Comparison of ENCODE assay signal across 8 cellular contexts in the genomic region with DNA sequence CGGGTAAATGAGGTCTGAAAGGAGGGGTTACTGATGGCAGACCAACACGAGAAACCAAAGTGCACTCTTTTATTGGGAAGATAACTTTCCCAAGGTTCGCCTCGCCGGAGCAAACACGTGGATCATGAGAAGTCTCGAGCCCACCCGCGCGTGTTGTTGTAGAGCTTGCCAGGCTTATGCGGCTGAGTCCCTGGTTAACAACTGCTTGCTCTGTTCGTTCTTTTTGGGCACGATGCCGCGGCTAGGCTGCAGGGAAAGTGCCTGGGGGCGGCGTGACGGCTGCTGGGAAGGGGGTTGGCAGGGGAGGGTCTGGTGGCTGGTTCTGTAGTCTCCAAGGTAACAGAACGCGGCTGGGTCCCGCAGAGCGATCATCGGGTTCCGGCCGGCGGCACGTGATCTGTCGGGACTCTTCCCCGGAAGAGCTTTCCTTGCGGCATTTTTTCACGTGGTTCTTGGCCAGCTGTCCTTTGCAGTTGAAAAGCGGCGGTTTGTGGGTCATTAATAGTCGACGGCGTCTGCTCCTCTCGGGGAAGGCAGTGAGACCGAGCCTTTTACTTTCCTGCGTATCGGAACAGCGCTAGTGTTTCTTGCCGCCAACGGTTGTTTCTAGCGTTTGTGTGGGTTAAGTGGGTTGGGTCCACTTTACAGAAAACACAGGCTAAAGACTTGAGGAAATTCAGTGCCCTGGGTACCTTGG. TPM values are rescaled to one million over a fixed set of nuclear protein-coding genes. Genes with fewer than 3 reads are reported as not detected.
DNase-seq lines count a peak whose midpoint lies in the region; ATAC-seq and TF ChIP-seq lines count a peak whose summit lies in the region.

No MANE protein-coding gene starts in this region.

- peaks cover 6% of the 10 kb centered on the region; the same call in 1 of the 2 replicates for H3K9me3 ChIP-seq in DOHH2 (ENCODE audit: control insufficient read depth, insufficient read depth, low read length)

- 0 out of 2 replicates have a peak, but pooled peaks cover 4% of the 10 kb centered on the region for H4K20me1 ChIP-seq in DOHH2 (ENCODE audit: control insufficient read depth, insufficient read depth, low read depth, low read length)

- peak overlapping the region; percentile 91 for H3K4me2 ChIP-seq in DOHH2 (ENCODE audit: low read length)

- H3K9me2 ChIP-seq in DOHH2 (replicated peaks; ENCODE audit: control insufficient read depth, low read length): no peaks in the 10 kb centered on the region

- peak; percentile 90 for DNase-seq in NCI-H526 treated with DMSO at 0.1 percent for 48 hours (lab: John Stamatoyannopoulos, UW)
- peak; percentile 43 to 46 for DNase-seq in activated CD4-positive, alpha-beta T cell treated with anti-CD3 and anti-CD28 coated beads, Interleukin-2, amount 50 U/mL, for 24 hours (ENCODE audit: low read depth in 1 of 2, low spot score in 1 of 2)
- peak; percentile 76 for DNase-seq in left lobe of liver (ENCODE audit: low spot score)
- peak; percentile 55 to 56 for DNase-seq in stimulated activated CD4-positive, alpha-beta T cell treated with anti-CD3 and anti-CD28 coated beads, Interleukin-1b, Interleukin-23, amount 100 ng/mL, for 4 hours (ENCODE audit: low read depth in 2 of 2)

- peaks cover 12% of the 10 kb centered on the region for H3K36me3 Mint-ChIP-seq in dendritic cell treated with granulocyte-macrophage colony-stimulating factor and Interleukin-4, amounts not matched to agents 40 ng/mL and 50 ng/mL, for 4 days (ENCODE audit: low read depth)

- peak overlapping the region; percentile 85 for H3K4me3 Mint-ChIP-seq in dendritic cell treated with granulocyte-macrophage colony-stimulating factor and Interleukin-4, amounts not matched to agents 40 ng/mL and 50 ng/mL, for 4 days

- no peak for TF ChIP-seq CTCF in DOHH2 (IDR thresholded peaks at IDR 0.05; ENCODE audit: low read depth, low read length, poor library complexity, severe bottlenecking)

- H3K79me2 ChIP-seq in DOHH2 (ENCODE audit: control insufficient read depth, low read length): peaks cover 63% of the 10 kb centered on the region

- H3K27ac Mint-ChIP-seq in dendritic cell treated with granulocyte-macrophage colony-stimulating factor and Interleukin-4, amounts not matched to agents 40 ng/mL and 50 ng/mL, for 4 days: peak overlapping the region; percentile 96

- peak; percentile 34 for ATAC-seq in HG02970 (IDR thresholded peaks at IDR 0.05; ENCODE audit: low FRiP score, unreplicated experiment)
- peak; percentile 69 for ATAC-seq in left lobe of liver
- ATAC-seq in HG03565 (IDR thresholded peaks at IDR 0.05; ENCODE audit: unreplicated experiment): no peak

- no peaks in the 10 kb centered on the region; the same call in 1 of the 2 replicates for H3F3A ChIP-seq in DOHH2 (ENCODE audit: control insufficient read depth, insufficient read depth)

- intact Hi-C loops in dendritic cell treated with granulocyte-macrophage colony-stimulating factor and Interleukin-4, amounts not matched to agents 40 ng/mL and 50 ng/mL, for 4 days (cut with micrococcal nuclease): loop anchor here (1.0 kb wide), 1 partner anchor 40 kb away; no protein-coding TSS in a partner anchor

- H3K4me3 ChIP-seq in DOHH2 (ENCODE audit: low read length): peak overlapping the region; percentile 85

- H3K27ac ChIP-seq in DOHH2 (ENCODE audit: low read depth, low read length): peak overlapping the region; percentile 90

- H3K27me3 ChIP-seq in DOHH2 (ENCODE audit: control insufficient read depth, low read length): peaks cover 12% of the 10 kb centered on the region

- H3K4me1 ChIP-seq in DOHH2 (ENCODE audit: control insufficient read depth, low read length): peaks cover 58% of the 10 kb centered on the region

- H3K9me3 Mint-ChIP-seq in dendritic cell treated with granulocyte-macrophage colony-stimulating factor and Interleukin-4, amounts not matched to agents 40 ng/mL and 50 ng/mL, for 4 days: peaks cover 8% of the 10 kb centered on the region

- H3K4me1 Mint-ChIP-seq in dendritic cell treated with granulocyte-macrophage colony-stimulating factor and Interleukin-4, amounts not matched to agents 40 ng/mL and 50 ng/mL, for 4 days (ENCODE audit: low read depth): peaks cover 31% of the 10 kb centered on the region

- 0 out of 2 replicates have a peak, but pooled peaks cover 4% of the 10 kb centered on the region for H3K36me3 ChIP-seq in DOHH2 (ENCODE audit: control insufficient read depth, low read length)

- peaks cover 5% of the 10 kb centered on the region for H3K27me3 Mint-ChIP-seq in dendritic cell treated with granulocyte-macrophage colony-stimulating factor and Interleukin-4, amounts not matched to agents 40 ng/mL and 50 ng/mL, for 4 days

RNA-seq across cellular contexts. Expression of a gene that starts 1.5 kb away (rescaled TPM):
- 10.7 TPM for total RNA-seq in left lobe of liver
